ENCODE assay signal across 19 cellular contexts in genomic region chr9:109604036-109604600, GRCh38.
"Had no signal": no experiment of that assay in that cellular context is flagged by ENCODE, and none has a peak within 500 bp of the region (broad histone marks: within the 10 kb centered on the region; RNA-seq: fewer than 3 reads in every experiment).

No MANE protein-coding gene starts in this region.

- H3K27ac ChIP-seq: adrenal gland, body of pancreas, coronary artery, psoas muscle, stomach, testis, upper lobe of right lung, WERI-Rb-1 had no signal

- H3K36me3 Mint-ChIP-seq: activated naive CD4-positive, alpha-beta T cell treated with anti-CD3 and anti-CD28 coated beads, Interleukin-2, amount 50 U/mL, for 24 hours; mesothelial cell of epicardium had no signal

- H3K4me1 Mint-ChIP-seq: activated CD4-positive, alpha-beta memory T cell treated with anti-CD3 and anti-CD28 coated beads, Interleukin-2, amount 10 ng/mL, durations not matched to agents 7 days and 5 days; activated CD4-positive, alpha-beta T cell treated with anti-CD3 and anti-CD28 coated beads for 36 hours; activated naive CD4-positive, alpha-beta T cell treated with anti-CD3 and anti-CD28 coated beads, Interleukin-2, amount 50 U/mL, for 24 hours; central memory CD8-positive, alpha-beta T cell had no signal

- ATAC-seq: activated CD4-positive, alpha-beta T cell treated with anti-CD3 and anti-CD28 coated beads for 36 hours; activated T-cell treated with anti-CD3 and anti-CD28 coated beads, Interleukin-2, amount 50 U/mL, for 4 hours; body of pancreas; left colon; psoas muscle; sciatic nerve; upper lobe of right lung had no signal

- H3K4me2 ChIP-seq: SK-N-SH had no signal

- H3K27me3 Mint-ChIP-seq: activated CD4-positive, alpha-beta memory T cell treated with anti-CD3 and anti-CD28 coated beads, Interleukin-2, amount 10 ng/mL, durations not matched to agents 7 days and 5 days; central memory CD8-positive, alpha-beta T cell had no signal

- H3K4me3 ChIP-seq: adrenal gland, body of pancreas, coronary artery, lung, psoas muscle, stomach, testis, upper lobe of right lung had no signal

- H3K4me1 ChIP-seq: adrenal gland, body of pancreas, psoas muscle, stomach, testis, upper lobe of right lung had no signal

- H3K9ac ChIP-seq: SK-N-SH had no signal

- H3K27ac Mint-ChIP-seq: activated CD4-positive, alpha-beta memory T cell treated with anti-CD3 and anti-CD28 coated beads, Interleukin-2, amount 10 ng/mL, durations not matched to agents 7 days and 5 days; activated CD4-positive, alpha-beta T cell treated with anti-CD3 and anti-CD28 coated beads for 36 hours; activated naive CD4-positive, alpha-beta T cell treated with anti-CD3 and anti-CD28 coated beads, Interleukin-2, amount 50 U/mL, for 24 hours; mesothelial cell of epicardium had no signal

- DNase-seq: activated CD4-positive, alpha-beta memory T cell treated with anti-CD3 and anti-CD28 coated beads, Interleukin-2, amount 10 ng/mL, durations not matched to agents 7 days and 5 days; activated CD4-positive, alpha-beta T cell treated with anti-CD3 and anti-CD28 coated beads for 36 hours; activated effector memory CD4-positive, alpha-beta T cell treated with anti-CD3 and anti-CD28 coated beads, Interleukin-2, amount 50 U/mL, for 16 hours; activated T-cell treated with anti-CD3 and anti-CD28 coated beads, Interleukin-2, amount 50 U/mL, for 4 hours; adrenal gland; body of pancreas; left colon; psoas muscle; SK-N-SH; stomach; testis; upper lobe of right lung; WERI-Rb-1 had no signal

- H3K4me3 Mint-ChIP-seq: activated CD4-positive, alpha-beta memory T cell treated with anti-CD3 and anti-CD28 coated beads, Interleukin-2, amount 10 ng/mL, durations not matched to agents 7 days and 5 days; activated CD4-positive, alpha-beta T cell treated with anti-CD3 and anti-CD28 coated beads for 36 hours; activated naive CD4-positive, alpha-beta T cell treated with anti-CD3 and anti-CD28 coated beads, Interleukin-2, amount 50 U/mL, for 24 hours; activated T-cell treated with anti-CD3 and anti-CD28 coated beads, Interleukin-2, amount 50 U/mL, for 4 hours; central memory CD8-positive, alpha-beta T cell; mesothelial cell of epicardium had no signal

- H3K9me3 ChIP-seq: adrenal gland, body of pancreas, psoas muscle, SK-N-SH, stomach, testis, upper lobe of right lung had no signal

- H3K27me3 ChIP-seq: adrenal gland, body of pancreas, stomach, testis, upper lobe of right lung had no signal

- H3K36me3 ChIP-seq: adrenal gland, stomach, upper lobe of right lung, WERI-Rb-1 had no signal

- H3K9me3 Mint-ChIP-seq: activated CD4-positive, alpha-beta memory T cell treated with anti-CD3 and anti-CD28 coated beads, Interleukin-2, amount 10 ng/mL, durations not matched to agents 7 days and 5 days; activated T-cell treated with anti-CD3 and anti-CD28 coated beads, Interleukin-2, amount 50 U/mL, for 4 hours; central memory CD8-positive, alpha-beta T cell had no signal
